In genomic region chr7:24980695-24981543, GRCh38 we compare ENCODE assay signal across 8 cellular contexts. TPM values are rescaled to one million over a fixed set of nuclear protein-coding genes. Genes with fewer than 3 reads are reported as not detected.
A peak's percentile ranks its signal among the peaks of the same experiment; 100 is the strongest.
DNase-seq lines count a peak whose midpoint lies in the region; ATAC-seq and TF ChIP-seq lines count a peak whose summit lies in the region.

No MANE protein-coding gene starts in this region.

- peak in 2 of 3 donors; percentile 7 to 76 for DNase-seq in CD4-positive, CD25-positive, alpha-beta regulatory T cell
- DNase-seq in HK-2 (ENCODE audit: unreplicated experiment): peak; percentile 34
- DNase-seq in activated CD4-positive, alpha-beta T cell treated with anti-CD3 and anti-CD28 coated beads for 1 hour: peak; percentile 13
- peak; percentile 22 for DNase-seq in esophagus squamous epithelium (lab: John Stamatoyannopoulos, UW)
- DNase-seq in natural killer cell: peak; percentile 28
- peak; percentile 54 to 76 for DNase-seq in aorta
- DNase-seq in NCI-H1048 (lab: John Stamatoyannopoulos, UW): no peak

- H3K27me3 Mint-ChIP-seq in CD4-positive, CD25-positive, alpha-beta regulatory T cell: peaks cover 10% of the 10 kb centered on the region
- H3K27me3 Mint-ChIP-seq in natural killer cell (ENCODE audit: low read depth in 2 of 2): no peaks in the 10 kb centered on the region

- peak overlapping the region; percentile 91 to 94 (median 92) for H3K27ac Mint-ChIP-seq in CD4-positive, CD25-positive, alpha-beta regulatory T cell
- H3K27ac Mint-ChIP-seq in natural killer cell: peak overlapping the region; percentile 92

- H3K27ac ChIP-seq in CD4-positive, CD25-positive, alpha-beta regulatory T cell (ENCODE audit: insufficient read depth, low read length, poor library complexity, severe bottlenecking): peak overlapping the region; percentile 82
- H3K27ac ChIP-seq in esophagus squamous epithelium: peak overlapping the region; percentile 92 to 93 (median 92)
- peak overlapping the region in 1 of 2 donors; percentile 65 for H3K27ac ChIP-seq in aorta (ENCODE audit: low read depth in 1 of 2, low read length in 2 of 2)

- H3K9me3 ChIP-seq in CD4-positive, CD25-positive, alpha-beta regulatory T cell (ENCODE audit: control insufficient read depth in 2 of 2, low read length in 2 of 2): no peaks in the 10 kb centered on the region
- H3K9me3 ChIP-seq in esophagus squamous epithelium (no peaks in the 10 kb centered on the region), aorta (ENCODE audit: control insufficient read depth, low read length) (no peaks in the 10 kb centered on the region)

- intact Hi-C loops in esophagus squamous epithelium (cut with DNase I) (no loop called here), natural killer cell (cut with micrococcal nuclease) (loop anchor here (1.0 to 5.0 kb wide), 3 partner anchors 74 to 160 kb away; no protein-coding TSS in a partner anchor), aorta (cut with DNase I) (loop anchor here (5.0 kb wide), 2 partner anchors 149 to 159 kb away; no protein-coding TSS in a partner anchor)

- peak; percentile 25 to 38 for ATAC-seq in CD4-positive, CD25-positive, alpha-beta regulatory T cell (ENCODE audit: low read depth in 2 of 2)
- ATAC-seq in GM19467 (IDR thresholded peaks at IDR 0.05; ENCODE audit: unreplicated experiment): peak; percentile 7
- peak; percentile 18 to 22 (median 18) for ATAC-seq in natural killer cell
- peak; percentile 4 for ATAC-seq in aorta (ENCODE audit: low FRiP score)

- H3K27me3 ChIP-seq in CD4-positive, CD25-positive, alpha-beta regulatory T cell (ENCODE audit: control insufficient read depth, insufficient read depth, low read length): no peaks in the 10 kb centered on the region
- H3K27me3 ChIP-seq in esophagus squamous epithelium (no peaks in the 10 kb centered on the region), aorta (ENCODE audit: control insufficient read depth in 1 of 2, insufficient read depth in 2 of 2, low read length in 1 of 2) (no peaks in the 10 kb centered on the region)

- no peaks in the 10 kb centered on the region for H3K36me3 ChIP-seq in CD4-positive, CD25-positive, alpha-beta regulatory T cell (ENCODE audit: control insufficient read depth, insufficient read depth, low read length)
- H3K36me3 ChIP-seq in esophagus squamous epithelium (no peaks in the 10 kb centered on the region), aorta (ENCODE audit: control insufficient read depth in 1 of 2, insufficient read depth in 2 of 2, low read length in 1 of 2) (no peaks in the 10 kb centered on the region)

- peaks cover 0 to 2% (median 0%) of the 10 kb centered on the region in 7 donors for H3K9me3 Mint-ChIP-seq in CD4-positive, CD25-positive, alpha-beta regulatory T cell
- H3K9me3 Mint-ChIP-seq in natural killer cell: no peaks in the 10 kb centered on the region

- peak overlapping the region; percentile 94 to 100 (median 98) for H3K4me3 Mint-ChIP-seq in CD4-positive, CD25-positive, alpha-beta regulatory T cell
- peak overlapping the region; percentile 91 for H3K4me3 Mint-ChIP-seq in natural killer cell

- peak in 2 of 6 experiments; percentile 7 to 44 for TF ChIP-seq CTCF in esophagus squamous epithelium (IDR thresholded peaks at IDR 0.05)
- no peak for TF ChIP-seq CTCF in natural killer cell (IDR thresholded peaks at IDR 0.05)

- peaks cover 49% of the 10 kb centered on the region for H3K4me1 ChIP-seq in CD4-positive, CD25-positive, alpha-beta regulatory T cell (ENCODE audit: control insufficient read depth, insufficient read depth, low read length, poor library complexity, severe bottlenecking)
- peaks cover 6 to 48% (median 12%) of the 10 kb centered on the region in 3 donors for H3K4me1 ChIP-seq in esophagus squamous epithelium
- no peaks in the 10 kb centered on the region for H3K4me1 ChIP-seq in aorta (ENCODE audit: control insufficient read depth in 1 of 2, insufficient read depth in 2 of 2, low read length in 2 of 2)

- H3K4me3 ChIP-seq in CD4-positive, CD25-positive, alpha-beta regulatory T cell (ENCODE audit: low read depth, low read length): peak overlapping the region; percentile 86
- H3K4me3 ChIP-seq in esophagus squamous epithelium (peak overlapping the region; percentile 73 to 86 (median 84)), aorta (ENCODE audit: low read length in 2 of 2) (peak overlapping the region; percentile 83 to 90)

- 2 to 3% methylated on average over 34 to 37 of the region's 37 CpGs for WGBS in esophagus squamous epithelium, 2 donors
- WGBS in aorta, 2 donors: 5 to 6% methylated on average over 37 of the region's 37 CpGs

- H3K4me1 Mint-ChIP-seq in CD4-positive, CD25-positive, alpha-beta regulatory T cell: peaks cover 25 to 58% (median 42%) of the 10 kb centered on the region in 4 donors
- H3K4me1 Mint-ChIP-seq in natural killer cell: peaks cover 49 to 57% of the 10 kb centered on the region in 2 donors

- H3K36me3 Mint-ChIP-seq in CD4-positive, CD25-positive, alpha-beta regulatory T cell: peaks cover 4% of the 10 kb centered on the region
- no peaks in the 10 kb centered on the region for H3K36me3 Mint-ChIP-seq in natural killer cell

- TF ChIP-seq POLR2A in esophagus squamous epithelium (IDR thresholded peaks at IDR 0.05): no peak

RNA-seq across cellular contexts. Expression of gene OSBPL3, which starts 0.9 kb away (rescaled TPM):
- total RNA-seq in CD4-positive, CD25-positive, alpha-beta regulatory T cell: 43.0 TPM
- polyA plus RNA-seq in CD4-positive, CD25-positive, alpha-beta regulatory T cell: 10 to 100 TPM in 2 of 4 donors, 1 to 10 TPM in 2; 9.1 to 14.5 (median 11.9) TPM
- total RNA-seq in esophagus squamous epithelium (10 to 100 TPM in 3 of 4 donors, 1 to 10 TPM in 1; 8.9 to 22.6 (median 13.7) TPM), natural killer cell (10 to 100 TPM; 50.7 to 99.1 (median 65.1) TPM), aorta (10 to 100 TPM in 1 of 2 donors, 1 to 10 TPM in 1; 8.3 to 15.6 TPM)
- polyA plus RNA-seq in aorta: 1 to 10 TPM in 1 of 2 donors, under 1 TPM in 1; 0.41 to 2.9 TPM
